In genomic region chr1:30778156-30778978, GRCh38 we compare ENCODE assay signal across 8 cellular contexts. TPM values are rescaled to one million over a fixed set of nuclear protein-coding genes. Genes with fewer than 3 reads are reported as not detected.
DNase-seq lines count a peak whose midpoint lies in the region; ATAC-seq and TF ChIP-seq lines count a peak whose summit lies in the region.

No MANE protein-coding gene starts in this region.

- no peak overlapping the region; the same call in 1 of the 2 replicates for H3K27ac ChIP-seq in BLaER1
- no peak overlapping the region for H3K27ac ChIP-seq in HEK293 (ENCODE audit: extremely low read depth, low read depth, low read length)

- H4K20me1 ChIP-seq in BLaER1: peaks cover 10% of the 10 kb centered on the region

- H3K4me2 ChIP-seq in BLaER1: peak overlapping the region; percentile 59

- TF ChIP-seq CTCF in HEK293 (tag by site-specific recombination; IDR thresholded peaks at IDR 0.05) (no peak), fibroblast of villous mesenchyme (IDR thresholded peaks at IDR 0.05; ENCODE audit: insufficient read depth, low read depth, low read length) (no peak)

- no peak for ATAC-seq in HG03025 (IDR thresholded peaks at IDR 0.05; ENCODE audit: low FRiP score, unreplicated experiment)
- no peak for ATAC-seq in HG02623 (IDR thresholded peaks at IDR 0.05; ENCODE audit: unreplicated experiment)

- H3K9me3 ChIP-seq in BLaER1: no peaks in the 10 kb centered on the region
- no peaks in the 10 kb centered on the region for H3K9me3 ChIP-seq in HEK293 (ENCODE audit: control insufficient read depth, insufficient read depth, low read depth, low read length)

- DNase-seq in RPMI7951 (ENCODE audit: low read depth) (peak; percentile 99), fibroblast of villous mesenchyme (ENCODE audit: low read depth) (peak; percentile 69), H7 (no peak)
- no peak for DNase-seq in activated naive CD4-positive, alpha-beta T cell (lab: John Stamatoyannopoulos, UW)

- H3K4me1 ChIP-seq in BLaER1 (peaks cover 76% of the 10 kb centered on the region), HEK293 (ENCODE audit: control insufficient read depth, insufficient read depth, low read length) (no peaks in the 10 kb centered on the region)

- H3K4me3 ChIP-seq in BLaER1 (no peak overlapping the region), HEK293 (ENCODE audit: low read depth, low read length) (no peak overlapping the region), fibroblast of villous mesenchyme (ENCODE audit: low read depth, low read length) (no peak overlapping the region), H7 (ENCODE audit: insufficient read depth, low read depth, low read length) (no peak overlapping the region)

- no peaks in the 10 kb centered on the region for H3K36me3 ChIP-seq in BLaER1
- H3K36me3 ChIP-seq in HEK293 (ENCODE audit: control insufficient read depth in 2 of 2, insufficient read depth in 1 of 2, low read length in 2 of 2): no peaks in the 10 kb centered on the region
- no peaks in the 10 kb centered on the region for H3K36me3 ChIP-seq in H7 (replicated peaks; ENCODE audit: control insufficient read depth, insufficient read depth, low read length)

- no peaks in the 10 kb centered on the region for H3K27me3 ChIP-seq in BLaER1
- no peaks in the 10 kb centered on the region for H3K27me3 ChIP-seq in H7 (ENCODE audit: control insufficient read depth, insufficient read depth, low read length)

- POLR2A ChIA-PET in HEK293 (lab: Yijun Ruan, JAX): interaction anchor here (0.8 to 2.4 kb wide), 4 partner anchors 15 to 132 kb away, joined by 3 to 24 read pairs (median 4); no protein-coding TSS in a partner anchor

- CTCF ChIA-PET in HEK293 (lab: Yijun Ruan, JAX): interaction anchor here (0.6 to 10.5 kb wide), 27 partner anchors 8 to 753 kb away, joined by 3 to 374 read pairs (median 5); partner anchors contain the start of gene MATN1

- no peak overlapping the region for H3K9ac ChIP-seq in BLaER1

TF ChIP-seq in HEK293, 187 proteins besides CTCF, POLR2A, EP300 and RAD21 (continues in another document):
- TF ChIP-seq ZNF366 (tag by site-specific recombination; conservative IDR thresholded peaks at IDR 0.05) (peak; percentile 58; the same call in 1 of the 2 replicates), SETDB1 (IDR thresholded peaks at IDR 0.05; ENCODE audit: insufficient read length, low read length) (peak; percentile 40), ZXDB (tag by site-specific recombination; IDR thresholded peaks at IDR 0.05) (peak; percentile 82), ZNF600 (tag by site-specific recombination; IDR thresholded peaks at IDR 0.05) (peak; percentile 75), ZNF341 (tag by site-specific recombination; IDR thresholded peaks at IDR 0.05; ENCODE audit: low read depth) (peak; percentile 63), KLF9 (tag by site-specific recombination; IDR thresholded peaks at IDR 0.05; ENCODE audit: low read depth) (0 out of 2 replicates have a peak, but pooled peaks have one; percentile 18), OSR2 (tag by site-specific recombination; IDR thresholded peaks at IDR 0.05) (peak; percentile 95), KLF16 (tag by site-specific recombination; IDR thresholded peaks at IDR 0.05) (no peak), ZNF10 (tag by site-specific recombination; IDR thresholded peaks at IDR 0.05) (peak; percentile 81), SP2 (tag by site-specific recombination; IDR thresholded peaks at IDR 0.05) (peak; percentile 73), GLIS2 (tag by site-specific recombination; IDR thresholded peaks at IDR 0.05) (peak; percentile 29; the same call in 1 of the 2 replicates), BCL11A (tag by site-specific recombination; IDR thresholded peaks at IDR 0.05; ENCODE audit: low read depth) (no peak), ZFP37 (tag by site-specific recombination; IDR thresholded peaks at IDR 0.05) (no peak), ZNF140 (tag by site-specific recombination; IDR thresholded peaks at IDR 0.05) (no peak), ZNF24 (tag by site-specific recombination; IDR thresholded peaks at IDR 0.05) (no peak), ZNF664 (tag by site-specific recombination; IDR thresholded peaks at IDR 0.05) (peak; percentile 98), ZNF335 (tag by site-specific recombination; conservative IDR thresholded peaks at IDR 0.05) (no peak), ZNF692 (tag by site-specific recombination; IDR thresholded peaks at IDR 0.05) (0 out of 2 replicates have a peak, but pooled peaks have one; percentile 52), ZNF629 (tag by site-specific recombination; IDR thresholded peaks at IDR 0.05) (peak; percentile 46; the same call in 1 of the 2 replicates), MZF1 (tag by site-specific recombination; IDR thresholded peaks at IDR 0.05; ENCODE audit: borderline replicate concordance) (peak; percentile 81; the same call in 1 of the 2 replicates), KLF8 (tag by site-specific recombination; IDR thresholded peaks at IDR 0.05) (peak; percentile 36; the same call in 1 of the 2 replicates), ZNF501 (tag by site-specific recombination; IDR thresholded peaks at IDR 0.05) (peak; percentile 50; the same call in 1 of the 2 replicates), PRDM1 (tag by site-specific recombination; IDR thresholded peaks at IDR 0.05) (peak; percentile 40; the same call in 1 of the 2 replicates)
- TF ChIP-seq, protein P1, sequence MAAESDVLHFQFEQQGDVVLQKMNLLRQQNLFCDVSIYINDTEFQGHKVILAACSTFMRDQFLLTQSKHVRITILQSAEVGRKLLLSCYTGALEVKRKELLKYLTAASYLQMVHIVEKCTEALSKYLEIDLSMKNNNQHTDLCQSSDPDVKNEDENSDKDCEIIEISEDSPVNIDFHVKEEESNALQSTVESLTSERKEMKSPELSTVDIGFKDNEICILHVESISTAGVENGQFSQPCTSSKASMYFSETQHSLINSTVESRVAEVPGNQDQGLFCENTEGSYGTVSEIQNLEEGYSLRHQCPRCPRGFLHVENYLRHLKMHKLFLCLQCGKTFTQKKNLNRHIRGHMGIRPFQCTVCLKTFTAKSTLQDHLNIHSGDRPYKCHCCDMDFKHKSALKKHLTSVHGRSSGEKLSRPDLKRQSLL (tag by site-specific recombination; IDR thresholded peaks at IDR 0.05): 0 out of 2 replicates have a peak, but pooled peaks have one; percentile 21
- TF ChIP-seq, protein P2, sequence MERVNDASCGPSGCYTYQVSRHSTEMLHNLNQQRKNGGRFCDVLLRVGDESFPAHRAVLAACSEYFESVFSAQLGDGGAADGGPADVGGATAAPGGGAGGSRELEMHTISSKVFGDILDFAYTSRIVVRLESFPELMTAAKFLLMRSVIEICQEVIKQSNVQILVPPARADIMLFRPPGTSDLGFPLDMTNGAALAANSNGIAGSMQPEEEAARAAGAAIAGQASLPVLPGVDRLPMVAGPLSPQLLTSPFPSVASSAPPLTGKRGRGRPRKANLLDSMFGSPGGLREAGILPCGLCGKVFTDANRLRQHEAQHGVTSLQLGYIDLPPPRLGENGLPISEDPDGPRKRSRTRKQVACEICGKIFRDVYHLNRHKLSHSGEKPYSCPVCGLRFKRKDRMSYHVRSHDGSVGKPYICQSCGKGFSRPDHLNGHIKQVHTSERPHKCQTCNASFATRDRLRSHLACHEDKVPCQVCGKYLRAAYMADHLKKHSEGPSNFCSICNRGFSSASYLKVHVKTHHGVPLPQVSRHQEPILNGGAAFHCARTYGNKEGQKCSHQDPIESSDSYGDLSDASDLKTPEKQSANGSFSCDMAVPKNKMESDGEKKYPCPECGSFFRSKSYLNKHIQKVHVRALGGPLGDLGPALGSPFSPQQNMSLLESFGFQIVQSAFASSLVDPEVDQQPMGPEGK (tag by site-specific recombination; IDR thresholded peaks at IDR 0.05): peak; percentile 22; the same call in 1 of the 2 replicates
- TF ChIP-seq, protein P3, sequence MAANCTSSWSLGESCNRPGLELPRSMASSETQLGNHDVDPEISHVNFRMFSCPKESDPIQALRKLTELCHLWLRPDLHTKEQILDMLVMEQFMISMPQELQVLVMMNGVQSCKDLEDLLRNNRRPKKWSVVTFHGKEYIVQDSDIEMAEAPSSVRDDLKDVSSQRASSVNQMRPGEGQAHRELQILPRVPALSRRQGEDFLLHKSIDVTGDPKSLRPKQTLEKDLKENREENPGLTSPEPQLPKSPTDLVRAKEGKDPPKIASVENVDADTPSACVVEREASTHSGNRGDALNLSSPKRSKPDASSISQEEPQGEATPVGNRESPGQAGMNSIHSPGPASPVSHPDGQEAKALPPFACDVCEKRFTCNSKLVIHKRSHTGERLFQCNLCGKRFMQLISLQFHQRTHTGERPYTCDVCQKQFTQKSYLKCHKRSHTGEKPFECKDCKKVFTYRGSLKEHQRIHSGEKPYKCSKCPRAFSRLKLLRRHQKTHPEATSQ (tag by site-specific recombination; IDR thresholded peaks at IDR 0.05): 0 out of 2 replicates have a peak, but pooled peaks have one; percentile 27
- TF ChIP-seq, protein P4, sequence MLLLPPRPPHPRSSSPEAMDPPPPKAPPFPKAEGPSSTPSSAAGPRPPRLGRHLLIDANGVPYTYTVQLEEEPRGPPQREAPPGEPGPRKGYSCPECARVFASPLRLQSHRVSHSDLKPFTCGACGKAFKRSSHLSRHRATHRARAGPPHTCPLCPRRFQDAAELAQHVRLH (tag by site-specific recombination; IDR thresholded peaks at IDR 0.05): 0 out of 2 replicates have a peak, but pooled peaks have one; percentile 67

RNA-seq across cellular contexts. Expression of gene LAPTM5, which starts 20.8 kb away (rescaled TPM):
- total RNA-seq in RPMI7951 (2014; rRNA removed; shearing (Covaris generic)): 70.7 and 82.5 TPM in 2 replicates
- total RNA-seq in fibroblast of villous mesenchyme: not detected in 2 replicates
- 0.26 and 0.28 TPM in 2 replicates for total RNA-seq in H7 (2014; rRNA removed; shearing (Covaris generic))

RNA-seq across cellular contexts. Expression of gene MATN1, which starts 55.0 kb away (rescaled TPM):
- 0.20 and 0.48 TPM in 2 replicates for total RNA-seq in RPMI7951 (2014; rRNA removed; shearing (Covaris generic))
- total RNA-seq in fibroblast of villous mesenchyme: not detected in 2 replicates
- 0.26 and 0.76 TPM in 2 replicates for total RNA-seq in H7 (2014; rRNA removed; shearing (Covaris generic))

Comparison
In these comparisons a context has a peak if more than half of its experiments do, and no peak if none do; other contexts are left out.
1. DNase-seq: peak in RPMI7951 (single experiment) and fibroblast of villous mesenchyme (single experiment); none in H7 (single experiment) and activated naive CD4-positive, alpha-beta T cell (0 of 4).
2. RNA of gene LAPTM5, which starts 20.8 kb away (total RNA-seq): 70.7 to 82.5 TPM in RPMI7951; 0.26 to 0.28 TPM in H7 and not detected in fibroblast of villous mesenchyme; every median in the first group is over 10 times any median in the second.